ENCODE assay signal across 1 cellular context in genomic region chr6:106220485-106220884, GRCh38.
TF ChIP-seq lines count a peak whose summit lies in the region.

No MANE protein-coding gene starts in this region.

TF ChIP-seq in GM12878, 131 proteins besides CTCF, POLR2A, EP300 and RAD21 (continued from another document):
- peak; percentile 76 for TF ChIP-seq MEF2A (IDR thresholded peaks at IDR 0.05; ENCODE audit: insufficient read depth, low read depth, low read length)
- TF ChIP-seq EED (IDR thresholded peaks at IDR 0.05; ENCODE audit: low read depth) = no peak
